In genomic region chr7:158865462-158865922, GRCh38 we compare ENCODE assay signal across 1 cellular context.
TF ChIP-seq lines count a peak whose summit lies in the region.

No MANE protein-coding gene starts in this region.

TF ChIP-seq in HEK293, 187 proteins besides CTCF, POLR2A, EP300 and RAD21 (continued from another document):
- TF ChIP-seq PRDM2 (tag by site-specific recombination; IDR thresholded peaks at IDR 0.05; ENCODE audit: borderline replicate concordance) (no peak), ZFP69B (tag by site-specific recombination; IDR thresholded peaks at IDR 0.05) (peak; percentile 80)
